27 cellular contexts compared by ENCODE assay signal in genomic region chr10:44298713-44299112, GRCh38.
DNase-seq lines count a peak whose midpoint lies in the region; ATAC-seq, FAIRE-seq and TF ChIP-seq lines count a peak whose summit lies in the region.
"Had no signal": no experiment of that assay in that cellular context is flagged by ENCODE, and none has a peak within 500 bp of the region (broad histone marks: within the 10 kb centered on the region; RNA-seq: fewer than 3 reads in every experiment).

No MANE protein-coding gene starts in this region.

- no peak overlapping the region for H2BK12ac ChIP-seq in H1 (ENCODE audit: low read depth, low read length)

- peaks cover 5% of the 10 kb centered on the region; the same call in 1 of the 2 replicates for H3K9me2 ChIP-seq in GM23338 (ENCODE audit: insufficient read depth)

- peaks cover 6% of the 10 kb centered on the region for H3K23me2 ChIP-seq in H1 (ENCODE audit: low read depth, low read length)

- ATAC-seq in GM23338 (peak; percentile 77), T-helper 17 cell (no peak), GM21447 (IDR thresholded peaks at IDR 0.05; ENCODE audit: unreplicated experiment) (no peak)
- ATAC-seq: A549, GM12878, HCT116 had no signal

- H4K91ac ChIP-seq in H1 (replicated peaks; ENCODE audit: insufficient read length, low read length), result no peak overlapping the region

- H2BK120ac ChIP-seq in H1 (replicated peaks; ENCODE audit: low read depth, low read length), result peak overlapping the region; percentile 40

- H3K79me2 ChIP-seq in GM23338 (replicated peaks; ENCODE audit: insufficient read depth), result no peaks in the 10 kb centered on the region
- H3K79me2 ChIP-seq in H1 (ENCODE audit: control insufficient read depth in 1 of 2, insufficient read depth in 2 of 2, low read length in 2 of 2), result no peaks in the 10 kb centered on the region

- no peak overlapping the region for H4K8ac ChIP-seq in H1 (ENCODE audit: extremely low read depth, insufficient read depth, low read length)

- peaks cover 3% of the 10 kb centered on the region; the same call in 1 of the 2 replicates for H3K79me1 ChIP-seq in H1 (ENCODE audit: low read depth, low read length)

- no peak overlapping the region for H2BK15ac ChIP-seq in H1 (ENCODE audit: low read length)

- no peak overlapping the region for H2BK20ac ChIP-seq in H1 (ENCODE audit: low read length)

- H3F3A ChIP-seq in GM23338 (replicated peaks; ENCODE audit: low read depth), result 0 out of 2 replicates have a peak, but pooled peaks cover 3% of the 10 kb centered on the region

- H3K4me1 ChIP-seq in GM23338 (ENCODE audit: insufficient read depth) (peaks cover 35% of the 10 kb centered on the region), HUES48 (ENCODE audit: control insufficient read depth, insufficient read depth, low read length) (peaks cover 36% of the 10 kb centered on the region), H1 (replicated peaks in 1 of 4; ENCODE audit: control insufficient read depth in 3 of 4, insufficient read depth in 4 of 4, low read length in 3 of 4) (peaks cover 0 to 18% (median 10%) of the 10 kb centered on the region in 4 experiments; a peak in 4 of 7 replicates), iPS-20b (ENCODE audit: insufficient read depth, low read length) (peaks cover 30% of the 10 kb centered on the region; the same call in 1 of the 2 replicates), esophagus squamous epithelium (peaks cover 0 to 32% (median 0%) of the 10 kb centered on the region in 3 donors)
- no peaks in the 10 kb centered on the region for H3K4me1 ChIP-seq in effector memory CD4-positive, alpha-beta T cell (ENCODE audit: control insufficient read depth, insufficient read depth, low read length, poor library complexity, severe bottlenecking)
- H3K4me1 ChIP-seq: BLaER1 treated with 17β-estradiol and CSF1 and Interleukin-3, amounts not matched to agents 10 nM and 100 nM had no signal

- peaks cover 12% of the 10 kb centered on the region for H3K9me3 Mint-ChIP-seq in GM23338
- H3K9me3 Mint-ChIP-seq: CD4-positive, alpha-beta T cell had no signal

- H3K27me3 ChIP-seq in GM23338 (ENCODE audit: insufficient read depth), result peaks cover 9% of the 10 kb centered on the region
- H3K27me3 ChIP-seq in HUES48 (ENCODE audit: control insufficient read depth, insufficient read depth, low read length), result peaks cover 10% of the 10 kb centered on the region
- H3K27me3 ChIP-seq in H1 (replicated peaks in 1 of 4; ENCODE audit: control insufficient read depth in 3 of 4, extremely low read depth in 1 of 4, insufficient read depth in 3 of 4, low read length in 3 of 4), result peaks cover 0 to 7% (median 3%) of the 10 kb centered on the region in 4 experiments; a peak in 3 of 7 replicates
- H3K27me3 ChIP-seq in iPS-20b (ENCODE audit: insufficient read depth, low read length), result peaks cover 8% of the 10 kb centered on the region
- peaks cover 6% of the 10 kb centered on the region for H3K27me3 ChIP-seq in effector memory CD4-positive, alpha-beta T cell (replicated peaks; ENCODE audit: control insufficient read depth, insufficient read depth, low read length, poor library complexity, severe bottlenecking)
- peaks cover 0 to 24% (median 0%) of the 10 kb centered on the region in 4 donors for H3K27me3 ChIP-seq in esophagus squamous epithelium
- H3K27me3 ChIP-seq: BE2C; BLaER1 treated with 17β-estradiol and CSF1 and Interleukin-3, amounts not matched to agents 10 nM and 100 nM had no signal

- no peak overlapping the region for H3K56ac ChIP-seq in H1 (replicated peaks; ENCODE audit: insufficient read length, low read depth, low read length)

- no peak overlapping the region for H3K14ac ChIP-seq in H1 (ENCODE audit: insufficient read length)

- no peak overlapping the region for H4K5ac ChIP-seq in H1 (ENCODE audit: insufficient read length, low read depth, low read length)

- H3K4me1 Mint-ChIP-seq in GM23338, result peaks cover 19% of the 10 kb centered on the region
- H3K4me1 Mint-ChIP-seq in T-helper 17 cell, result no peaks in the 10 kb centered on the region
- H3K4me1 Mint-ChIP-seq: CD14-positive monocyte; CD8-positive, alpha-beta memory T cell had no signal

- H3K4me3 Mint-ChIP-seq in GM23338, result no peak overlapping the region; the same call in 2 of the 3 replicates
- no peak overlapping the region for H3K4me3 Mint-ChIP-seq in T-helper 17 cell
- H3K4me3 Mint-ChIP-seq: CD14-positive monocyte; CD4-positive, alpha-beta T cell; CD8-positive, alpha-beta memory T cell had no signal

- no peak for TF ChIP-seq EP300 in H1 (IDR thresholded peaks at IDR 0.05; ENCODE audit: borderline replicate concordance in 1 of 2, low read depth in 2 of 2, low read length in 2 of 2)

- H3K4me2 ChIP-seq in GM23338, result no peak overlapping the region
- 0 out of 4 replicates have a peak overlapping the region, but pooled peaks of 1 of the 2 experiments have one; percentile 8 for H3K4me2 ChIP-seq in H1 (ENCODE audit: insufficient read depth in 1 of 2, low read depth in 2 of 2, low read length in 2 of 2)
- H3K4me2 ChIP-seq: A549; BLaER1 treated with 17β-estradiol and CSF1 and Interleukin-3, amounts not matched to agents 10 nM and 100 nM had no signal

- no peak overlapping the region for H3K4me3 ChIP-seq in GM23338
- H3K4me3 ChIP-seq in HUES48 (ENCODE audit: low read depth, low read length), result no peak overlapping the region
- no peak overlapping the region for H3K4me3 ChIP-seq in H1 (ENCODE audit: extremely low read depth in 1 of 4, insufficient read depth in 2 of 4, low read depth in 3 of 4, low read length in 4 of 4)
- peak overlapping the region; percentile 51; the same call in 1 of the 2 replicates for H3K4me3 ChIP-seq in iPS-20b (ENCODE audit: low read length)
- H3K4me3 ChIP-seq in effector memory CD4-positive, alpha-beta T cell (ENCODE audit: insufficient read depth, low read depth, low read length, poor library complexity, severe bottlenecking), result no peak overlapping the region
- no peak overlapping the region for H3K4me3 ChIP-seq in esophagus squamous epithelium
- H3K4me3 ChIP-seq: A549; BLaER1 treated with 17β-estradiol and CSF1 and Interleukin-3, amounts not matched to agents 10 nM and 100 nM; GM12878 had no signal

- H3K23ac ChIP-seq in H1 (ENCODE audit: insufficient read length), result no peak overlapping the region

- H3K18ac ChIP-seq in H1 (ENCODE audit: extremely low read depth, low read length), result no peak overlapping the region; the same call in 1 of the 2 replicates

- H3K27ac ChIP-seq in GM23338 (ENCODE audit: low read depth), result no peak overlapping the region
- H3K27ac ChIP-seq in HUES48 (ENCODE audit: low read depth, low read length), result peak overlapping the region; percentile 56
- no peak overlapping the region for H3K27ac ChIP-seq in H1 (ENCODE audit: low read depth, low read length)
- no peak overlapping the region for H3K27ac ChIP-seq in iPS-20b (ENCODE audit: low read length)
- H3K27ac ChIP-seq in effector memory CD4-positive, alpha-beta T cell (ENCODE audit: insufficient read depth, low read length, poor library complexity, severe bottlenecking), result no peak overlapping the region
- no peak overlapping the region for H3K27ac ChIP-seq in esophagus squamous epithelium
- H3K27ac ChIP-seq: A549; BLaER1 treated with 17β-estradiol and CSF1 and Interleukin-3, amounts not matched to agents 10 nM and 100 nM had no signal

- peaks cover 3% of the 10 kb centered on the region; the same call in 1 of the 2 replicates for H3K9me3 ChIP-seq in HUES48 (ENCODE audit: control insufficient read depth, insufficient read depth, low read length)
- H3K9me3 ChIP-seq in H1 (ENCODE audit: insufficient read depth in 2 of 2, low read depth in 1 of 2, low read length in 1 of 2), result peaks cover 1 to 2% of the 10 kb centered on the region in 2 experiments; a peak in 1 of 4 replicates
- peaks cover 7% of the 10 kb centered on the region for H3K9me3 ChIP-seq in iPS-20b (ENCODE audit: insufficient read depth, low read depth, low read length)
- H3K9me3 ChIP-seq in T-helper 17 cell (ENCODE audit: control insufficient read depth, low read length, poor library complexity, severe bottlenecking), result no peaks in the 10 kb centered on the region
- no peaks in the 10 kb centered on the region for H3K9me3 ChIP-seq in effector memory CD4-positive, alpha-beta T cell (ENCODE audit: control insufficient read depth, low read length)
- H3K9me3 ChIP-seq in esophagus squamous epithelium, result no peaks in the 10 kb centered on the region
- H3K9me3 ChIP-seq: A549, BE2C had no signal

- no peaks in the 10 kb centered on the region for H3K36me3 ChIP-seq in GM23338 (ENCODE audit: insufficient read depth)
- no peaks in the 10 kb centered on the region for H3K36me3 ChIP-seq in HUES48 (ENCODE audit: control insufficient read depth, insufficient read depth, low read length)
- no peaks in the 10 kb centered on the region for H3K36me3 ChIP-seq in H1 (ENCODE audit: control insufficient read depth in 2 of 4, insufficient read depth in 4 of 4, low read length in 3 of 4)
- no peaks in the 10 kb centered on the region for H3K36me3 ChIP-seq in iPS-20b (ENCODE audit: insufficient read depth, low read depth, low read length)
- no peaks in the 10 kb centered on the region for H3K36me3 ChIP-seq in effector memory CD4-positive, alpha-beta T cell (ENCODE audit: control insufficient read depth, insufficient read depth, low read length)
- H3K36me3 ChIP-seq in esophagus squamous epithelium, result no peaks in the 10 kb centered on the region
- H3K36me3 ChIP-seq: BE2C; BLaER1 treated with 17β-estradiol and CSF1 and Interleukin-3, amounts not matched to agents 10 nM and 100 nM had no signal

- CTCF ChIA-PET in H1 (lab: Charles Lee; ENCODE audit: partially characterized antibody), result no interaction called here

- TF ChIP-seq CTCF in GM23338 (conservative IDR thresholded peaks at IDR 0.05; ENCODE audit: low read depth in 2 of 2), result no peak
- TF ChIP-seq CTCF in H1 (IDR thresholded peaks at IDR 0.05; ENCODE audit: control extremely low read depth in 1 of 3, insufficient read depth in 1 of 3, low read depth in 1 of 3, low read length in 3 of 3), result no peak
- TF ChIP-seq CTCF in esophagus squamous epithelium (IDR thresholded peaks at IDR 0.05), result no peak

- no peak overlapping the region for H2BK5ac ChIP-seq in H1 (ENCODE audit: low read depth, low read length)

- H3K27ac Mint-ChIP-seq in GM23338, result peak overlapping the region; percentile 55; the same call in 1 of the 2 replicates
- no peak overlapping the region for H3K27ac Mint-ChIP-seq in T-helper 17 cell
- H3K27ac Mint-ChIP-seq: CD14-positive monocyte; CD4-positive, alpha-beta T cell; CD8-positive, alpha-beta memory T cell had no signal

- intact Hi-C loops in esophagus squamous epithelium (cut with DNase I), result no loop called here

- H3K36me3 Mint-ChIP-seq in GM23338 (ENCODE audit: low read depth), result peaks cover 8% of the 10 kb centered on the region; the same call in 2 of the 3 replicates
- no peaks in the 10 kb centered on the region for H3K36me3 Mint-ChIP-seq in T-helper 17 cell (ENCODE audit: low read depth)
- H3K36me3 Mint-ChIP-seq: CD14-positive monocyte; CD8-positive, alpha-beta memory T cell had no signal

- no peak for TF ChIP-seq POLR2A in H1 (IDR thresholded peaks at IDR 0.05; ENCODE audit: control extremely low read depth in 1 of 2, low read depth in 2 of 2, low read length in 2 of 2)
- no peak for TF ChIP-seq POLR2A in esophagus squamous epithelium (IDR thresholded peaks at IDR 0.05)

- H3K27me3 Mint-ChIP-seq in GM23338 (ENCODE audit: insufficient read depth, low read depth, poor library complexity), result no peaks in the 10 kb centered on the region
- H3K27me3 Mint-ChIP-seq in T-helper 17 cell, result peaks cover 9% of the 10 kb centered on the region
- H3K27me3 Mint-ChIP-seq: CD8-positive, alpha-beta memory T cell had no signal

- no peak for TF ChIP-seq RAD21 in H1 (IDR thresholded peaks at IDR 0.05 in 1 of 2, conservative IDR thresholded peaks at IDR 0.05 in 1 of 2; ENCODE audit: low read depth in 2 of 2, low read length in 2 of 2)

- H4K20me1 ChIP-seq in GM23338 (replicated peaks; ENCODE audit: insufficient read depth), result no peaks in the 10 kb centered on the region
- no peaks in the 10 kb centered on the region for H4K20me1 ChIP-seq in H1 (replicated peaks in 1 of 2; ENCODE audit: control insufficient read depth in 1 of 2, insufficient read depth in 2 of 2, low read length in 2 of 2)
- H4K20me1 ChIP-seq: BLaER1 treated with 17β-estradiol and CSF1 and Interleukin-3, amounts not matched to agents 10 nM and 100 nM had no signal

- H2AK5ac ChIP-seq in H1 (ENCODE audit: low read depth, low read length), result no peak overlapping the region

- peak; percentile 36 for DNase-seq in GM23338 (ENCODE audit: low spot score)
- no peak for DNase-seq in H1 (ENCODE audit: low read depth in 1 of 2, low spot score in 2 of 2)
- no peak for DNase-seq in T-helper 17 cell
- no peak for DNase-seq in effector memory CD4-positive, alpha-beta T cell
- DNase-seq in esophagus squamous epithelium (lab: John Stamatoyannopoulos, UW), result no peak
- DNase-seq: 8988T; ACHN; AML-193; BE2C; CD4-positive, alpha-beta T cell; CD8-positive, alpha-beta memory T cell; DMS 273 treated with DMSO at 0.1 percent for 48 hours; DMS79; EL; GDM1; GOT3; H9 had no signal

- 39% methylated on average over 4 of the region's 4 CpGs; no CpG with 5 or more reads in 1 of the 2 experiments for WGBS in H1 (ENCODE audit: extremely low coverage in 1 of 2, insufficient coverage in 1 of 2, insufficient read length in 1 of 2, insufficient replicate concordance in 2 of 2, low coverage in 1 of 2, low lambda C conversion rate in 2 of 2, missing lambda C conversion rate in 1 of 2), 2 experiments
- WGBS in esophagus squamous epithelium, 2 donors, result 82 to 83% methylated on average over 4 of the region's 4 CpGs

- H3K9ac ChIP-seq in HUES48 (ENCODE audit: low read depth, low read length), result no peak overlapping the region
- H3K9ac ChIP-seq in H1 (replicated peaks in 1 of 4; ENCODE audit: extremely low read depth in 1 of 4, low read depth in 3 of 4, low read length in 3 of 4), result no peak overlapping the region
- H3K9ac ChIP-seq in iPS-20b (ENCODE audit: low read depth, low read length), result peak overlapping the region; percentile 60; the same call in 1 of the 2 replicates
- H3K9ac ChIP-seq: BLaER1 treated with 17β-estradiol and CSF1 and Interleukin-3, amounts not matched to agents 10 nM and 100 nM had no signal

- H3K4ac ChIP-seq in H1 (replicated peaks; ENCODE audit: insufficient read length, low read depth, low read length), result no peak overlapping the region

- POLR2A ChIA-PET in H1 (lab: Charles Lee; ENCODE audit: partially characterized antibody), result no interaction called here

- H2AFZ ChIP-seq in GM23338, result no peak overlapping the region
- H2AFZ ChIP-seq in H1 (ENCODE audit: low read length), result no peak overlapping the region

- FAIRE-seq in H1 (lab: Jason Lieb, UNC), result no peak
- FAIRE-seq: A549, D721Med, GM12878, GM19239 had no signal
